Comparison of ENCODE assay signal across 16 cellular contexts in genomic region chr10:99522511-99523250, GRCh38. TPM values are rescaled to one million over a fixed set of nuclear protein-coding genes. Genes with fewer than 3 reads are reported as not detected.
DNase-seq lines count a peak whose midpoint lies in the region; ATAC-seq, FAIRE-seq and TF ChIP-seq lines count a peak whose summit lies in the region.
"Had no signal": no experiment of that assay in that cellular context is flagged by ENCODE, and none has a peak within 500 bp of the region (broad histone marks: within the 10 kb centered on the region; RNA-seq: fewer than 3 reads in every experiment).

No MANE protein-coding gene starts in this region.

- H3K14ac ChIP-seq in H1 (ENCODE audit: insufficient read length) = no peak overlapping the region

- H3K9me3 Mint-ChIP-seq in stimulated activated naive CD8-positive, alpha-beta T cell treated with anti-CD3 and anti-CD28 coated beads, Interleukin-15, Interleukin-2, amounts not matched to agents 100 ng/mL and 50 ng/mL, for 24 hours = no peaks in the 10 kb centered on the region
- H3K9me3 Mint-ChIP-seq in naive thymus-derived CD4-positive, alpha-beta T cell = peaks cover 0 to 3% (median 0%) of the 10 kb centered on the region in 11 donors
- H3K9me3 Mint-ChIP-seq in CD8-positive, alpha-beta memory T cell = peaks cover 0 to 2% (median 0%) of the 10 kb centered on the region in 5 donors
- no peaks in the 10 kb centered on the region for H3K9me3 Mint-ChIP-seq in activated T-helper 1 cell treated with anti-CD3 and anti-CD28 coated beads, Interleukin-12 subunit alpha, Interleukin-12 subunit beta, Interleukin-2, Interleukin-4 antibody, amounts not matched to agents 30 ng/mL and 10 ng/mL and 1 ng/mL, durations not matched to agents 14 hours and 24 hours and 36 hours

- H3K23me2 ChIP-seq in H1 (ENCODE audit: low read depth, low read length) = peaks cover 6% of the 10 kb centered on the region; the same call in 1 of the 2 replicates

- no peak overlapping the region for H2BK120ac ChIP-seq in H1 (replicated peaks; ENCODE audit: low read depth, low read length)

- no peak overlapping the region for H2BK20ac ChIP-seq in H1 (ENCODE audit: low read length)

- H2BK15ac ChIP-seq in H1 (ENCODE audit: low read length) = no peak overlapping the region

- no peaks in the 10 kb centered on the region for H3K9me3 ChIP-seq in H1 (ENCODE audit: insufficient read depth in 2 of 2, low read depth in 1 of 2, low read length in 1 of 2)
- H3K9me3 ChIP-seq in naive thymus-derived CD4-positive, alpha-beta T cell (ENCODE audit: control insufficient read depth in 2 of 3, low read length in 3 of 3) = no peaks in the 10 kb centered on the region
- H3K9me3 ChIP-seq in CD8-positive, alpha-beta memory T cell (ENCODE audit: low read length) = no peaks in the 10 kb centered on the region
- H3K9me3 ChIP-seq: SJCRH30, uterus had no signal

- H2AFZ ChIP-seq in H1 (ENCODE audit: low read length) = no peak overlapping the region

- peak overlapping the region; percentile 62 for H3K4me3 Mint-ChIP-seq in stimulated activated naive CD8-positive, alpha-beta T cell treated with anti-CD3 and anti-CD28 coated beads, Interleukin-15, Interleukin-2, amounts not matched to agents 100 ng/mL and 50 ng/mL, for 24 hours
- H3K4me3 Mint-ChIP-seq in naive thymus-derived CD4-positive, alpha-beta T cell = peak overlapping the region in 6 of 10 donors; percentile 16 to 78 (median 54)
- peak overlapping the region in 2 of 7 donors; percentile 62 to 65 for H3K4me3 Mint-ChIP-seq in CD8-positive, alpha-beta memory T cell
- H3K4me3 Mint-ChIP-seq in activated T-helper 1 cell treated with anti-CD3 and anti-CD28 coated beads, Interleukin-12 subunit alpha, Interleukin-12 subunit beta, Interleukin-2, Interleukin-4 antibody, amounts not matched to agents 30 ng/mL and 10 ng/mL and 1 ng/mL, durations not matched to agents 14 hours and 24 hours and 36 hours = no peak overlapping the region

- peak overlapping the region; percentile 28 for H3K18ac ChIP-seq in H1 (ENCODE audit: extremely low read depth, low read length)

- no peak overlapping the region; the same call in 1 of the 2 replicates for H2BK12ac ChIP-seq in H1 (ENCODE audit: low read depth, low read length)

- FAIRE-seq in H1 (lab: Jason Lieb, UNC) = peak; percentile 65

- no peak overlapping the region for H4K8ac ChIP-seq in H1 (ENCODE audit: extremely low read depth, insufficient read depth, low read length)

- CTCF ChIA-PET in H1 (lab: Charles Lee; ENCODE audit: partially characterized antibody) = interaction anchor here (0.6 to 2.3 kb wide), 5 partner anchors 14 to 86 kb away, joined by 3 to 9 read pairs (median 3); no protein-coding TSS in a partner anchor
- CTCF ChIA-PET in naive thymus-derived CD4-positive, alpha-beta T cell (lab: Charles Lee) = no interaction called here
- CTCF ChIA-PET in CD8-positive, alpha-beta memory T cell (lab: Charles Lee) = no interaction called here

- H3K36me3 ChIP-seq in H1 (ENCODE audit: control insufficient read depth in 2 of 4, insufficient read depth in 4 of 4, low read length in 3 of 4) = no peaks in the 10 kb centered on the region
- no peaks in the 10 kb centered on the region for H3K36me3 ChIP-seq in naive thymus-derived CD4-positive, alpha-beta T cell (ENCODE audit: control insufficient read depth in 2 of 3, insufficient read depth in 3 of 3, low read length in 3 of 3)
- no peaks in the 10 kb centered on the region for H3K36me3 ChIP-seq in CD8-positive, alpha-beta memory T cell (ENCODE audit: insufficient read depth, low read length)
- H3K36me3 ChIP-seq: BLaER1 treated with 17β-estradiol and CSF1 and Interleukin-3, amounts not matched to agents 10 nM and 100 nM; SJCRH30; uterus had no signal

- TF ChIP-seq EP300 in H1 (IDR thresholded peaks at IDR 0.05; ENCODE audit: borderline replicate concordance in 1 of 2, low read depth in 2 of 2, low read length in 2 of 2) = peak in 1 of 2 experiments; percentile 60; a peak in 1 of 3 replicates

- POLR2A ChIA-PET in H1 (lab: Charles Lee; ENCODE audit: partially characterized antibody) = interaction anchor here (0.8 to 1.5 kb wide), 5 partner anchors 9 to 98 kb away, joined by 3 to 9 read pairs (median 3); partner anchors contain the start of genes GOT1 and NKX2-3
- POLR2A ChIA-PET in naive thymus-derived CD4-positive, alpha-beta T cell (lab: Charles Lee) = no interaction called here
- POLR2A ChIA-PET in CD8-positive, alpha-beta memory T cell (lab: Charles Lee) = no interaction called here

- peaks cover 15 to 38% (median 26%) of the 10 kb centered on the region in 4 experiments for H3K4me1 ChIP-seq in H1 (replicated peaks in 1 of 4; ENCODE audit: control insufficient read depth in 3 of 4, insufficient read depth in 4 of 4, low read length in 3 of 4)
- no peaks in the 10 kb centered on the region for H3K4me1 ChIP-seq in naive thymus-derived CD4-positive, alpha-beta T cell (ENCODE audit: control insufficient read depth in 2 of 2, insufficient read depth in 2 of 2, low read length in 2 of 2)
- H3K4me1 ChIP-seq in CD8-positive, alpha-beta memory T cell (ENCODE audit: insufficient read depth, low read length) = no peaks in the 10 kb centered on the region
- H3K4me1 ChIP-seq: BLaER1 treated with 17β-estradiol and CSF1 and Interleukin-3, amounts not matched to agents 10 nM and 100 nM; SJCRH30 had no signal

- in situ Hi-C loops in GM13976 (cut with MboI; ENCODE audit: low sequenced_read_pairs, unreplicated experiment) = no loop called here

- no peak overlapping the region for H2AK5ac ChIP-seq in H1 (ENCODE audit: low read depth, low read length)

- H3K27me3 ChIP-seq in H1 (replicated peaks in 1 of 4; ENCODE audit: control insufficient read depth in 3 of 4, extremely low read depth in 1 of 4, insufficient read depth in 3 of 4, low read length in 3 of 4) = peaks cover 90 to 100% (median 96%) of the 10 kb centered on the region in 4 experiments
- peaks cover 0 to 7% of the 10 kb centered on the region in 2 donors for H3K27me3 ChIP-seq in naive thymus-derived CD4-positive, alpha-beta T cell (ENCODE audit: control insufficient read depth in 2 of 2, insufficient read depth in 2 of 2, low read length in 2 of 2)
- peaks cover 13% of the 10 kb centered on the region for H3K27me3 ChIP-seq in CD8-positive, alpha-beta memory T cell (ENCODE audit: insufficient read depth, low read length, poor library complexity, severe bottlenecking)

- H4K91ac ChIP-seq in H1 (replicated peaks; ENCODE audit: insufficient read length, low read length) = no peak overlapping the region

- no peaks in the 10 kb centered on the region for H3K79me1 ChIP-seq in H1 (ENCODE audit: low read depth, low read length)

- peaks cover 17 to 32% of the 10 kb centered on the region in 2 experiments for H4K20me1 ChIP-seq in H1 (replicated peaks in 1 of 2; ENCODE audit: control insufficient read depth in 1 of 2, insufficient read depth in 2 of 2, low read length in 2 of 2)

- no peak overlapping the region for H3K27ac Mint-ChIP-seq in stimulated activated naive CD8-positive, alpha-beta T cell treated with anti-CD3 and anti-CD28 coated beads, Interleukin-15, Interleukin-2, amounts not matched to agents 100 ng/mL and 50 ng/mL, for 24 hours
- H3K27ac Mint-ChIP-seq in naive thymus-derived CD4-positive, alpha-beta T cell = no peak overlapping the region
- peak overlapping the region in 1 of 8 donors; percentile 20 for H3K27ac Mint-ChIP-seq in CD8-positive, alpha-beta memory T cell
- H3K27ac Mint-ChIP-seq in activated T-helper 1 cell treated with anti-CD3 and anti-CD28 coated beads, Interleukin-12 subunit alpha, Interleukin-12 subunit beta, Interleukin-2, Interleukin-4 antibody, amounts not matched to agents 30 ng/mL and 10 ng/mL and 1 ng/mL, durations not matched to agents 14 hours and 24 hours and 36 hours = no peak overlapping the region

- peaks cover 4% of the 10 kb centered on the region for H3K4me1 Mint-ChIP-seq in stimulated activated naive CD8-positive, alpha-beta T cell treated with anti-CD3 and anti-CD28 coated beads, Interleukin-15, Interleukin-2, amounts not matched to agents 100 ng/mL and 50 ng/mL, for 24 hours (ENCODE audit: low read depth)
- H3K4me1 Mint-ChIP-seq in naive thymus-derived CD4-positive, alpha-beta T cell = peaks cover 0 to 12% (median 6%) of the 10 kb centered on the region in 7 donors
- peaks cover 5 to 11% (median 8%) of the 10 kb centered on the region in 3 donors for H3K4me1 Mint-ChIP-seq in CD8-positive, alpha-beta memory T cell
- H3K4me1 Mint-ChIP-seq in activated T-helper 1 cell treated with anti-CD3 and anti-CD28 coated beads, Interleukin-12 subunit alpha, Interleukin-12 subunit beta, Interleukin-2, Interleukin-4 antibody, amounts not matched to agents 30 ng/mL and 10 ng/mL and 1 ng/mL, durations not matched to agents 14 hours and 24 hours and 36 hours (ENCODE audit: low read depth) = no peaks in the 10 kb centered on the region

- no peak overlapping the region for H4K5ac ChIP-seq in H1 (ENCODE audit: insufficient read length, low read depth, low read length)

- H3K23ac ChIP-seq in H1 (ENCODE audit: insufficient read length) = no peak overlapping the region

- H3K4me3 ChIP-seq in H1 (ENCODE audit: extremely low read depth in 1 of 4, insufficient read depth in 2 of 4, low read depth in 3 of 4, low read length in 4 of 4) = peak overlapping the region; percentile 27 to 56 (median 30); a peak in 6 of 8 replicates
- H3K4me3 ChIP-seq in naive thymus-derived CD4-positive, alpha-beta T cell (ENCODE audit: low read length) = no peak overlapping the region
- H3K4me3 ChIP-seq in CD8-positive, alpha-beta memory T cell (ENCODE audit: low read length) = no peak overlapping the region
- H3K4me3 ChIP-seq: BLaER1 treated with 17β-estradiol and CSF1 and Interleukin-3, amounts not matched to agents 10 nM and 100 nM; SJCRH30; uterus had no signal

- H3K4ac ChIP-seq in H1 (replicated peaks; ENCODE audit: insufficient read length, low read depth, low read length) = no peak overlapping the region

- no peak for ATAC-seq in stimulated activated naive CD8-positive, alpha-beta T cell treated with anti-CD3 and anti-CD28 coated beads, Interleukin-15, Interleukin-2, amounts not matched to agents 100 U/mL and 50 U/mL, for 24 hours
- no peak for ATAC-seq in naive thymus-derived CD4-positive, alpha-beta T cell
- no peak for ATAC-seq in HG03039 (IDR thresholded peaks at IDR 0.05; ENCODE audit: unreplicated experiment)

- no peaks in the 10 kb centered on the region for H3K79me2 ChIP-seq in H1 (ENCODE audit: control insufficient read depth in 1 of 2, insufficient read depth in 2 of 2, low read length in 2 of 2)

- DNase-seq in stimulated activated naive CD8-positive, alpha-beta T cell treated with anti-CD3 and anti-CD28 coated beads, Interleukin-15, Interleukin-2, amounts not matched to agents 100 U/mL and 50 U/mL, for 24 hours = no peak
- DNase-seq in H1 (ENCODE audit: low read depth in 1 of 2, low spot score in 2 of 2) = peak in 1 of 2 experiments; percentile 89
- DNase-seq in naive thymus-derived CD4-positive, alpha-beta T cell = no peak
- DNase-seq in CD8-positive, alpha-beta memory T cell = no peak
- DNase-seq in GM13976 (ENCODE audit: low spot score) = no peak
- no peak for DNase-seq in activated T-helper 1 cell treated with anti-CD3 and anti-CD28 coated beads, Interleukin-12 subunit alpha, Interleukin-12 subunit beta, Interleukin-2, Interleukin-4 antibody, amounts not matched to agents 30 ng/mL and 10 ng/mL and 1 ng/mL, durations not matched to agents 14 hours and 24 hours and 36 hours (ENCODE audit: low spot score)
- DNase-seq: activated CD4-positive, CD25-positive, alpha-beta regulatory T cell treated with anti-CD3 and anti-CD28 coated beads, Interleukin-2, amount 50 U/mL, for 72 hours; dermis blood vessel endothelial cell; NCI-H1092; NCI-H526 treated with DMSO at 0.1 percent for 48 hours; SJCRH30; uterus had no signal

- H3K27me3 Mint-ChIP-seq in stimulated activated naive CD8-positive, alpha-beta T cell treated with anti-CD3 and anti-CD28 coated beads, Interleukin-15, Interleukin-2, amounts not matched to agents 100 ng/mL and 50 ng/mL, for 24 hours = peaks cover 74% of the 10 kb centered on the region
- peaks cover 72 to 85% (median 73%) of the 10 kb centered on the region in 5 donors for H3K27me3 Mint-ChIP-seq in naive thymus-derived CD4-positive, alpha-beta T cell
- peaks cover 58 to 75% of the 10 kb centered on the region in 2 donors for H3K27me3 Mint-ChIP-seq in CD8-positive, alpha-beta memory T cell
- H3K27me3 Mint-ChIP-seq in activated T-helper 1 cell treated with anti-CD3 and anti-CD28 coated beads, Interleukin-12 subunit alpha, Interleukin-12 subunit beta, Interleukin-2, Interleukin-4 antibody, amounts not matched to agents 30 ng/mL and 10 ng/mL and 1 ng/mL, durations not matched to agents 14 hours and 24 hours and 36 hours (ENCODE audit: insufficient read depth) = peaks cover 52% of the 10 kb centered on the region

- H3K27ac ChIP-seq in H1 (ENCODE audit: low read depth, low read length) = no peak overlapping the region
- no peak overlapping the region for H3K27ac ChIP-seq in naive thymus-derived CD4-positive, alpha-beta T cell (ENCODE audit: low read depth, low read length)
- no peak overlapping the region for H3K27ac ChIP-seq in CD8-positive, alpha-beta memory T cell (ENCODE audit: low read depth, low read length)
- H3K27ac ChIP-seq: BLaER1 treated with 17β-estradiol and CSF1 and Interleukin-3, amounts not matched to agents 10 nM and 100 nM; SJCRH30; uterus had no signal

- TF ChIP-seq RAD21 in H1 (IDR thresholded peaks at IDR 0.05 in 1 of 2, conservative IDR thresholded peaks at IDR 0.05 in 1 of 2; ENCODE audit: low read depth in 2 of 2, low read length in 2 of 2) = peak; percentile 30 to 47; a peak in 2 of 4 replicates

- TF ChIP-seq POLR2A in H1 (IDR thresholded peaks at IDR 0.05; ENCODE audit: control extremely low read depth in 1 of 2, low read depth in 2 of 2, low read length in 2 of 2) = no peak

- intact Hi-C loops in naive thymus-derived CD4-positive, alpha-beta T cell (cut with micrococcal nuclease) = no loop called here
- intact Hi-C loops in activated T-helper 1 cell treated with anti-CD3 and anti-CD28 coated beads, Interleukin-12 subunit alpha, Interleukin-12 subunit beta, Interleukin-2, Interleukin-4 antibody, amounts not matched to agents 30 ng/mL and 10 ng/mL and 1 ng/mL, durations not matched to agents 14 hours and 24 hours and 36 hours (cut with micrococcal nuclease) = no loop called here

- no peaks in the 10 kb centered on the region for H3K36me3 Mint-ChIP-seq in stimulated activated naive CD8-positive, alpha-beta T cell treated with anti-CD3 and anti-CD28 coated beads, Interleukin-15, Interleukin-2, amounts not matched to agents 100 ng/mL and 50 ng/mL, for 24 hours (ENCODE audit: low read depth)
- H3K36me3 Mint-ChIP-seq in naive thymus-derived CD4-positive, alpha-beta T cell = no peaks in the 10 kb centered on the region
- peaks cover 0 to 3% (median 0%) of the 10 kb centered on the region in 3 donors for H3K36me3 Mint-ChIP-seq in CD8-positive, alpha-beta memory T cell
- H3K36me3 Mint-ChIP-seq in activated T-helper 1 cell treated with anti-CD3 and anti-CD28 coated beads, Interleukin-12 subunit alpha, Interleukin-12 subunit beta, Interleukin-2, Interleukin-4 antibody, amounts not matched to agents 30 ng/mL and 10 ng/mL and 1 ng/mL, durations not matched to agents 14 hours and 24 hours and 36 hours (ENCODE audit: low read depth) = no peaks in the 10 kb centered on the region

- WGBS in H1 (ENCODE audit: extremely low coverage in 1 of 2, insufficient coverage in 1 of 2, insufficient read length in 1 of 2, insufficient replicate concordance in 2 of 2, low coverage in 1 of 2, low lambda C conversion rate in 2 of 2, missing lambda C conversion rate in 1 of 2), 2 experiments = 2% methylated on average over 33 of the region's 33 CpGs; no CpG with 5 or more reads in 1 of the 2 experiments

- no peak overlapping the region for H3K9ac ChIP-seq in H1 (replicated peaks in 1 of 4; ENCODE audit: extremely low read depth in 1 of 4, low read depth in 3 of 4, low read length in 3 of 4)
- H3K9ac ChIP-seq: BLaER1 treated with 17β-estradiol and CSF1 and Interleukin-3, amounts not matched to agents 10 nM and 100 nM had no signal

- TF ChIP-seq CTCF in H1 (IDR thresholded peaks at IDR 0.05; ENCODE audit: control extremely low read depth in 1 of 3, insufficient read depth in 1 of 3, low read depth in 1 of 3, low read length in 3 of 3) (peak; percentile 47 to 56 (median 50)), GM13976 (IDR thresholded peaks at IDR 0.05; ENCODE audit: borderline replicate concordance, control extremely low read depth, extremely low read depth, insufficient read depth, missing control alignments) (no peak)

- no peak overlapping the region for H2BK5ac ChIP-seq in H1 (ENCODE audit: low read depth, low read length)

- no peak overlapping the region for H3K56ac ChIP-seq in H1 (replicated peaks; ENCODE audit: insufficient read length, low read depth, low read length)

- peak overlapping the region; percentile 66 to 70 for H3K4me2 ChIP-seq in H1 (ENCODE audit: insufficient read depth in 1 of 2, low read depth in 2 of 2, low read length in 2 of 2)
- H3K4me2 ChIP-seq: BLaER1 treated with 17β-estradiol and CSF1 and Interleukin-3, amounts not matched to agents 10 nM and 100 nM had no signal

RNA-seq across cellular contexts. Expression of gene NKX2-3, which starts 10.1 kb away (rescaled TPM):
- total RNA-seq in H1 (2021; fragmentation: NEBNext Ultra II Directional; extraction: Animal tissue kit (Norgen Biotek cat#: 25700)) = not detected in 2 replicates
- polyA plus RNA-seq in H1 (2011; rRNA removed) = not detected in 2 replicates
- not detected for polyA plus RNA-seq in H1 (2011; cell fraction: cytosol; rRNA removed)
- not detected for polyA plus RNA-seq in H1 (2011; cell fraction: nucleus; rRNA removed)
- not detected in 4 replicates for polyA plus RNA-seq in H1 (2012, experiment 1 of 2)
- not detected for polyA plus RNA-seq in H1 (2012, experiment 2 of 2)
- not detected for polyA plus RNA-seq in H1 (2013, experiment 1 of 2)
- polyA plus RNA-seq in H1 (2013, experiment 2 of 2) = not detected
- not detected in 2 replicates for polyA minus RNA-seq in H1 (2011; rRNA and poly(A)+ RNA removed)
- polyA minus RNA-seq in H1 (2011; cell fraction: cytosol; rRNA and poly(A)+ RNA removed) = not detected
- not detected for polyA minus RNA-seq in H1 (2011; cell fraction: nucleus; rRNA and poly(A)+ RNA removed)
- not detected for total RNA-seq in naive thymus-derived CD4-positive, alpha-beta T cell
- not detected for polyA plus RNA-seq in naive thymus-derived CD4-positive, alpha-beta T cell
- total RNA-seq in CD8-positive, alpha-beta memory T cell = not detected
- polyA plus RNA-seq in CD8-positive, alpha-beta memory T cell = not detected
- not detected in 2 replicates for total RNA-seq in activated T-helper 1 cell treated with anti-CD3 and anti-CD28 coated beads, Interleukin-12 subunit alpha, Interleukin-12 subunit beta, Interleukin-2, Interleukin-4 antibody, amounts not matched to agents 30 ng/mL and 10 ng/mL and 1 ng/mL, durations not matched to agents 14 hours and 24 hours and 36 hours
- total RNA-seq: dermis blood vessel endothelial cell, lung microvascular endothelial cell, SJCRH30, uterus had no signal

Comparison
In these comparisons a context has a peak if more than half of its experiments do, and no peak if none do; other contexts are left out.
1. H3K4me3 ChIP-seq: peak in H1 (4 of 4); none in naive thymus-derived CD4-positive, alpha-beta T cell (single experiment) and CD8-positive, alpha-beta memory T cell (single experiment).